ENCODE assay signal across 1 cellular context in genomic region chrX:48891402-48892288, GRCh38.
TF ChIP-seq lines count a peak whose summit lies in the region.

No MANE protein-coding gene starts in this region.

TF ChIP-seq in HepG2, 621 proteins besides CTCF, POLR2A, EP300 and RAD21 (continued from another document):
- TF ChIP-seq ARID4A (CRISPR knock-in tag; IDR thresholded peaks at IDR 0.05; ENCODE audit: borderline replicate concordance) (peak; percentile 59; the same call in 1 of the 2 replicates), PATZ1 (CRISPR knock-in tag; IDR thresholded peaks at IDR 0.05) (0 out of 2 replicates have a peak, but pooled peaks have one; percentile 16), HMGXB4 (CRISPR knock-in tag; IDR thresholded peaks at IDR 0.05; ENCODE audit: borderline replicate concordance in 1 of 2, low read depth in 1 of 2) (peak; percentile 64 to 80; a peak in 3 of 4 replicates), PHF8 (CRISPR knock-in tag; IDR thresholded peaks at IDR 0.05) (peak; percentile 51; the same call in 1 of the 2 replicates), MXD1 (CRISPR knock-in tag; IDR thresholded peaks at IDR 0.05) (no peak), AGO1 (IDR thresholded peaks at IDR 0.05; ENCODE audit: low read depth, low read length, poor library complexity, severe bottlenecking) (peak; percentile 85), ZNF205 (CRISPR knock-in tag; IDR thresholded peaks at IDR 0.05) (0 out of 2 replicates have a peak, but pooled peaks have one; percentile 24), HOXA3 (CRISPR knock-in tag; IDR thresholded peaks at IDR 0.05) (peak; percentile 43), SAP130 (CRISPR knock-in tag; IDR thresholded peaks at IDR 0.05; ENCODE audit: low read depth) (peak; percentile 23; the same call in 1 of the 2 replicates), REPIN1 (CRISPR knock-in tag; IDR thresholded peaks at IDR 0.05; ENCODE audit: borderline replicate concordance, low read depth) (peak; percentile 53; the same call in 1 of the 2 replicates), ARID5B (CRISPR knock-in tag; IDR thresholded peaks at IDR 0.05) (peak; percentile 24; the same call in 1 of the 2 replicates), GLMP (CRISPR knock-in tag; IDR thresholded peaks at IDR 0.05; ENCODE audit: borderline replicate concordance) (no peak), HNF4A (CRISPR knock-in tag; IDR thresholded peaks at IDR 0.05) (peak; percentile 30; the same call in 1 of the 2 replicates), FOXJ3 (CRISPR knock-in tag; IDR thresholded peaks at IDR 0.05; ENCODE audit: borderline replicate concordance) (no peak), PRDM10 (CRISPR knock-in tag; IDR thresholded peaks at IDR 0.05; ENCODE audit: low read depth) (peak; percentile 79; the same call in 1 of the 2 replicates)
TF ChIP-seq in HepG2: peak in this region for 37.
